In the genomic region with DNA sequence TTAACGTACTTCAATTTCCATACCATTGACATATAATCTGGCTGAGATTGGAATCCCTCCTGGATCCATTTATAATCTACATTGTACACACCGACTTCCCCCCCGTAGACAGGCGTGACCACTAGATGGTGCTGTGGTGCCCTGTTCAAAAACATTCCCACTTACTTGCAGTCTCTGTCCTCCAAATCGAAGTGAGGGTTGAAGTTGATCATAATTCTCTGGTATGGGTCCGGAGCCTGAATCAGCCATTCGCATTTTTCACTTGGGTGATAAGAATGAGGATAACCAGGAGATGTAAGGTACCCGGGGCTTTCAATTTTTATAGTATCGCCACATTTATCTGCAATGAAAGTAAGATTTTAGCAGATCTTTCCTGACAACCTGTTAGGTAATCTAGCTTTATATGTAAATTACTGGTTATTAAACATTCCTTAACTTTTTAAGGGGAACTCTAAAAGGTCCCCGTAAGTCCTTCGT, we compare ENCODE assay signal across 8 cellular contexts. TPM values are rescaled to one million over a fixed set of nuclear protein-coding genes. Genes with fewer than 3 reads are reported as not detected.
DNase-seq lines count a peak whose midpoint lies in the region; ATAC-seq lines count a peak whose summit lies in the region.

No MANE protein-coding gene starts in this region.

- POLR2A ChIA-PET in activated CD4-positive, alpha-beta memory T cell treated with anti-CD3 and anti-CD28 coated beads, Interleukin-2, amount 10 ng/mL, durations not matched to agents 7 days and 5 days (lab: Charles Lee): no interaction called here

- H3K27me3 Mint-ChIP-seq in activated CD4-positive, alpha-beta memory T cell treated with anti-CD3 and anti-CD28 coated beads, Interleukin-2, amount 10 ng/mL, durations not matched to agents 7 days and 5 days: peaks cover 53% of the 10 kb centered on the region

- peaks cover 28% of the 10 kb centered on the region for H3K4me1 Mint-ChIP-seq in activated CD4-positive, alpha-beta memory T cell treated with anti-CD3 and anti-CD28 coated beads, Interleukin-2, amount 10 ng/mL, durations not matched to agents 7 days and 5 days

- H3K27ac Mint-ChIP-seq in activated CD4-positive, alpha-beta memory T cell treated with anti-CD3 and anti-CD28 coated beads, Interleukin-2, amount 10 ng/mL, durations not matched to agents 7 days and 5 days: no peak overlapping the region

- H3K9me3 Mint-ChIP-seq in activated CD4-positive, alpha-beta memory T cell treated with anti-CD3 and anti-CD28 coated beads, Interleukin-2, amount 10 ng/mL, durations not matched to agents 7 days and 5 days: no peaks in the 10 kb centered on the region

- no peak overlapping the region for H3K4me3 Mint-ChIP-seq in activated CD4-positive, alpha-beta memory T cell treated with anti-CD3 and anti-CD28 coated beads, Interleukin-2, amount 10 ng/mL, durations not matched to agents 7 days and 5 days

- DNase-seq in GF-D8 (lab: John Stamatoyannopoulos, UW): peak; percentile 23
- DNase-seq in NCI-H774 (lab: John Stamatoyannopoulos, UW): peak; percentile 66
- DNase-seq in activated CD4-positive, alpha-beta memory T cell treated with anti-CD3 and anti-CD28 coated beads, Interleukin-2, amount 10 ng/mL, durations not matched to agents 7 days and 5 days: peak; percentile 80
- peak; percentile 70 for DNase-seq in effector CD4-positive, alpha-beta T cell
- DNase-seq in medulla oblongata (ENCODE audit: extremely low spot score): peak; percentile 91
- DNase-seq in stimulated activated CD4-positive, alpha-beta T cell treated with anti-CD3 and anti-CD28 coated beads, TNF-alpha, amount 100 ng/mL, for 48 hours (ENCODE audit: low read depth in 3 of 3): peak; percentile 63 to 75 (median 73)

- CTCF ChIA-PET in activated CD4-positive, alpha-beta memory T cell treated with anti-CD3 and anti-CD28 coated beads, Interleukin-2, amount 10 ng/mL, durations not matched to agents 7 days and 5 days (lab: Charles Lee): interaction anchor here (0.8 to 3.0 kb wide), 5 partner anchors 18 to 1308 kb away, joined by 3 to 14 read pairs (median 4); no protein-coding TSS in a partner anchor

- no peaks in the 10 kb centered on the region for H3K36me3 Mint-ChIP-seq in activated CD4-positive, alpha-beta memory T cell treated with anti-CD3 and anti-CD28 coated beads, Interleukin-2, amount 10 ng/mL, durations not matched to agents 7 days and 5 days (ENCODE audit: low read depth)

- ATAC-seq in HG02981 (IDR thresholded peaks at IDR 0.05; ENCODE audit: unreplicated experiment) (peak; percentile 47), GM19023 (IDR thresholded peaks at IDR 0.05; ENCODE audit: unreplicated experiment) (no peak)

RNA-seq across cellular contexts. Expression of a gene that starts 3.9 kb away (rescaled TPM):
- 1 to 10 TPM; 2.0 to 2.6 TPM for total RNA-seq in activated CD4-positive, alpha-beta memory T cell treated with anti-CD3 and anti-CD28 coated beads, Interleukin-2, amount 10 ng/mL, durations not matched to agents 7 days and 5 days

Comparison
In these comparisons a context has a peak if more than half of its experiments do, and no peak if none do; other contexts are left out.
1. DNase-seq: peak in every context shown above with its lines; median percentile 91 in medulla oblongata; 80 in activated CD4-positive, alpha-beta memory T cell treated with anti-CD3 and anti-CD28 coated beads, Interleukin-2, amount 10 ng/mL, durations not matched to agents 7 days and 5 days; 73 in stimulated activated CD4-positive, alpha-beta T cell treated with anti-CD3 and anti-CD28 coated beads, TNF-alpha, amount 100 ng/mL, for 48 hours; 70 in effector CD4-positive, alpha-beta T cell; 66 in NCI-H774; 23 in GF-D8.